Comparison of ENCODE assay signal across 14 cellular contexts in the genomic region with DNA sequence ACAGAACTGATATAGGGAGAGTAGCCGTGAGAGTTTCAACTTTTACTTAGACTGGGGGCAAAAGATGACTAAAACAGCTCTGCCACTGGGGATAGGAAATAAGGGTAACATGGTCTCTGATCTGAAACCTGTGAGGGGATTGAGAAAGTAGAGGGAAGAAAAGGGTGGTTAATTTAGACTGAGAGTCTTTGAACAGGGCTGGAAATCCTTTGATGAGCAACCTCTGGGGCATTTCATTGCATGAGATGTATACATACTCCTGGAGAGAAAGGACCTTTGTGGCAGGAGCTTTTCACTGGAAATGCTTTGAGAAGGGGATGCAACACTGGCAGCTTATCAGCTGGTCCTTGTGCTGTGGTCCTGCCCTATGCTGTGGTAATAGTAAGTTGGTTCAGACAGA.
"Had no signal": no experiment of that assay in that cellular context is flagged by ENCODE, and none has a peak within 500 bp of the region (broad histone marks: within the 10 kb centered on the region; RNA-seq: fewer than 3 reads in every experiment).

No MANE protein-coding gene starts in this region.

- H3K27me3 Mint-ChIP-seq: activated T-cell treated with anti-CD3 and anti-CD28 coated beads, Interleukin-2, amount 50 U/mL, for 24 hours; effector memory CD8-positive, alpha-beta T cell; natural killer cell treated with Interleukin-12 subunit alpha and Interleukin-12 subunit beta and Interleukin-15 and Interleukin-18, amount 100 ng/mL, for 72 hours had no signal

- H3K27me3 ChIP-seq: hepatocyte, transverse colon, vagina had no signal

- H3K36me3 ChIP-seq: transverse colon, vagina, WERI-Rb-1 had no signal

- H3K9me3 ChIP-seq: vagina had no signal

- DNase-seq: activated CD4-positive, alpha-beta T cell treated with anti-CD3 and anti-CD28 coated beads, Interleukin-2, amount 50 U/mL, for 48 hours; activated naive CD4-positive, alpha-beta T cell treated with Interleukin-2 at 50 U/mL for 16 hours; activated T-cell treated with anti-CD3 and anti-CD28 coated beads, Interleukin-2, amount 50 U/mL, for 24 hours; effector memory CD8-positive, alpha-beta T cell; left cardiac atrium; stimulated activated CD8-positive, alpha-beta memory T cell treated with anti-CD3 and anti-CD28 coated beads, Interleukin-4, amount 100 ng/mL, for 48 hours; stimulated activated naive CD4-positive, alpha-beta T cell; substantia nigra; transverse colon; WERI-Rb-1 had no signal

- H3K27ac ChIP-seq: hepatocyte, transverse colon, vagina, WERI-Rb-1 had no signal

- H3K4me3 Mint-ChIP-seq: activated T-cell treated with anti-CD3 and anti-CD28 coated beads, Interleukin-2, amount 50 U/mL, for 24 hours; effector memory CD8-positive, alpha-beta T cell; natural killer cell treated with Interleukin-12 subunit alpha and Interleukin-12 subunit beta and Interleukin-15 and Interleukin-18, amount 100 ng/mL, for 72 hours had no signal

- H3K4me3 ChIP-seq: hepatocyte, transverse colon, vagina had no signal

- H3K27ac Mint-ChIP-seq: activated T-cell treated with anti-CD3 and anti-CD28 coated beads, Interleukin-2, amount 50 U/mL, for 24 hours; activated T-helper 2 cell treated with anti-CD3 and anti-CD28 coated beads, Interferon-gamma antibody, Interleukin-2, Interleukin-4, amounts not matched to agents 10 μg/mL and 5 μg/mL and 100 μg/mL, durations not matched to agents 14 hours and 24 hours and 36 hours; effector memory CD8-positive, alpha-beta T cell; natural killer cell treated with Interleukin-12 subunit alpha and Interleukin-12 subunit beta and Interleukin-15 and Interleukin-18, amount 100 ng/mL, for 72 hours had no signal

- H2AFZ ChIP-seq: hepatocyte had no signal

- H3K4me2 ChIP-seq: hepatocyte had no signal

- ATAC-seq: effector memory CD8-positive, alpha-beta T cell; left cardiac atrium; natural killer cell treated with Interleukin-12 subunit alpha and Interleukin-12 subunit beta and Interleukin-15 and Interleukin-18, amount 100 ng/mL, for 72 hours had no signal

- H3K9me3 Mint-ChIP-seq: effector memory CD8-positive, alpha-beta T cell; natural killer cell treated with Interleukin-12 subunit alpha and Interleukin-12 subunit beta and Interleukin-15 and Interleukin-18, amount 100 ng/mL, for 72 hours had no signal
